ENCODE assay signal across 29 cellular contexts in the genomic region with DNA sequence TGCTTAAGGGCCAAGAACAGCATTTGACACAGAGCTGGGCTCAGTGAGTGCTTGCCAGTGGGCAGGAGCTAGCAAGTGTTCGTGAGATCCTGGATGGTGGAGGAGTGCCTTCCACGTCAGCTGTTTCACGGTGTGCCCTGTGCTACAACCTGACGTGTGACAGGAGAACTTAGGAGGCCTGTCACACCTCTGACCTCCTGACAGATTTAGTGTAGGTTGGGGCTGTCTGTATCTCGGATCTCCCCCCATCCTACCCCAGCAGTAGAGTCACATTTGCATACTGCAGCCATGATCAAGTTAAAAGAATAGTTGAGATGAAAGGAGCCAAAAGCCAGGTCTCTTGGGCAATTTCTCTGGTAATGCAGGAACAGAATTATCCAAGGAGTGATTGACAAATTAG.
"Had no signal": no experiment of that assay in that cellular context is flagged by ENCODE, and none has a peak within 500 bp of the region (broad histone marks: within the 10 kb centered on the region; RNA-seq: fewer than 3 reads in every experiment).

No MANE protein-coding gene starts in this region.

- H3K9ac ChIP-seq: neural progenitor cell had no signal

- FAIRE-seq: keratinocyte had no signal

- H3K27ac ChIP-seq: left lung, lower lobe of right lung, neural progenitor cell, ovary, skin epidermis, stomach, testis, thyroid gland, transverse colon, upper lobe of left lung, vagina had no signal

- H3K9me3 ChIP-seq: left lung, lower lobe of right lung, ovary, testis, thyroid gland, transverse colon, upper lobe of left lung, vagina had no signal

- H3K4me1 Mint-ChIP-seq: naive B cell; nephron; stimulated activated naive B cell treated with anti-CD40 and anti-IgM and Interleukin-4, amounts not matched to agents 10 μg/mL and 1 μg/mL and 100 μg/mL, for 72 hours had no signal

- H3K36me3 ChIP-seq: left lung, lower lobe of right lung, neural progenitor cell, ovary, stomach, thyroid gland, transverse colon, upper lobe of left lung, vagina had no signal

- H3K27me3 Mint-ChIP-seq: naive B cell; stimulated activated naive B cell treated with anti-CD40 and anti-IgM and Interleukin-4, amounts not matched to agents 10 μg/mL and 1 μg/mL and 100 μg/mL, for 72 hours had no signal

- H3K4me2 ChIP-seq: neural progenitor cell had no signal

- DNase-seq: hippocampal formation; kidney glomerular epithelial cell; left cardiac atrium; left lung; lower lobe of right lung; mammary epithelial cell; mesenchymal stem cell; naive B cell; ovary; retina; right cardiac atrium; stimulated activated CD4-positive, alpha-beta T cell treated with anti-CD3 and anti-CD28 coated beads, Interleukin-12 subunit alpha, Interleukin-12 subunit beta, amount 100 ng/mL, for 4 hours; stimulated activated CD4-positive, alpha-beta T cell treated with anti-CD3 and anti-CD28 coated beads, Interleukin-15, amount 100 ng/mL, for 24 hours; stimulated activated CD4-positive, alpha-beta T cell treated with anti-CD3 and anti-CD28 coated beads, Interleukin-2, amount 100 ng/mL, for 24 hours; stimulated activated CD4-positive, alpha-beta T cell treated with anti-CD3 and anti-CD28 coated beads, Interleukin-4, amount 100 ng/mL, for 1 hour; stimulated activated naive B cell treated with anti-CD40 and anti-IgM and Interleukin-4, amounts not matched to agents 10 μg/mL and 1 μg/mL and 100 μg/mL, for 72 hours; stimulated activated naive CD8-positive, alpha-beta T cell treated with anti-CD3 and anti-CD28 coated beads, Interleukin-15, Interleukin-2, amounts not matched to agents 100 U/mL and 50 U/mL, for 24 hours; stomach; testis; thyroid gland; transverse colon; upper lobe of left lung had no signal

- H2AFZ ChIP-seq: neural progenitor cell had no signal

- H3K4me3 ChIP-seq: left lung, lower lobe of right lung, neural progenitor cell, ovary, skin epidermis, stomach, testis, thyroid gland, transverse colon, upper lobe of left lung, vagina had no signal

- H3K4me1 ChIP-seq: left lung, lower lobe of right lung, stomach, testis, thyroid gland, transverse colon, upper lobe of left lung, vagina had no signal

- H3K27ac Mint-ChIP-seq: naive B cell; neural progenitor cell; progenitor cell of endocrine pancreas; stimulated activated naive B cell treated with anti-CD40 and anti-IgM and Interleukin-4, amounts not matched to agents 10 μg/mL and 1 μg/mL and 100 μg/mL, for 72 hours had no signal

- ATAC-seq: left cardiac atrium; left lung; lower lobe of right lung; right cardiac atrium; sciatic nerve; stimulated activated naive B cell treated with anti-CD40 and anti-IgM and Interleukin-4, amounts not matched to agents 10 μg/mL and 1 μg/mL and 100 μg/mL, for 72 hours; stimulated activated naive CD8-positive, alpha-beta T cell treated with anti-CD3 and anti-CD28 coated beads, Interleukin-15, Interleukin-2, amounts not matched to agents 100 U/mL and 50 U/mL, for 24 hours had no signal

- H3K36me3 Mint-ChIP-seq: naive B cell; neural progenitor cell; stimulated activated naive B cell treated with anti-CD40 and anti-IgM and Interleukin-4, amounts not matched to agents 10 μg/mL and 1 μg/mL and 100 μg/mL, for 72 hours had no signal

- H3K4me3 Mint-ChIP-seq: naive B cell; nephron; neural progenitor cell; stimulated activated naive B cell treated with anti-CD40 and anti-IgM and Interleukin-4, amounts not matched to agents 10 μg/mL and 1 μg/mL and 100 μg/mL, for 72 hours had no signal

- H3K27me3 ChIP-seq: neural progenitor cell, ovary, testis, thyroid gland, transverse colon, upper lobe of left lung, vagina had no signal
